In the genomic region with DNA sequence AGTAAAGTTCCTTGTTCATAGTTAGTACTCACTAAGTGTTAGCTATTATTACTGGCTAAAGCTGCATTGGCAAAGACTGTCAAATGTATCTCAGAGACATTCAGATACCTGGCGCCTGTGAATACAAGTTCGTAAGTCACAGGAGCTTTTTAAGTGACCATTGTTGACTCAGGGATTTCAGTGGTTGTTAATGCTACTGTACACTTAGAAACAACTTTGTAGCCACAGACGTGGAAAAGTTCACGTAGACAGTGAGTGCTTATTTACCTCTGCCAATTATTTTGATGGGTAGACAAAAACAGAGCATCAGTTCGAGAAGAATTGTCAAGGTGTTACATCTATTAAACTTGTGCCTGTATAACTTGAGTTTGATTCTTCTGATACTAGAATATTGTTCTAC, we compare ENCODE assay signal across 26 cellular contexts. TPM values are rescaled to one million over a fixed set of nuclear protein-coding genes. Genes with fewer than 3 reads are reported as not detected.
DNase-seq lines count a peak whose midpoint lies in the region; ATAC-seq, FAIRE-seq and TF ChIP-seq lines count a peak whose summit lies in the region.
"Had no signal": no experiment of that assay in that cellular context is flagged by ENCODE, and none has a peak within 500 bp of the region (broad histone marks: within the 10 kb centered on the region; RNA-seq: fewer than 3 reads in every experiment).

No MANE protein-coding gene starts in this region.

- no peaks in the 10 kb centered on the region for H3K9me3 ChIP-seq in HepG2 (ENCODE audit: low read length)
- H3K9me3 ChIP-seq in right lobe of liver, result no peaks in the 10 kb centered on the region
- H3K9me3 ChIP-seq in mucosa of descending colon, result no peaks in the 10 kb centered on the region
- H3K9me3 ChIP-seq in right atrium auricular region, result no peaks in the 10 kb centered on the region
- H3K9me3 ChIP-seq: A549; BLaER1 treated with 17β-estradiol and CSF1 and Interleukin-3, amounts not matched to agents 10 nM and 100 nM; Caco-2 had no signal

- no peak for TF ChIP-seq POLR2A in HepG2 (IDR thresholded peaks at IDR 0.05; ENCODE audit: insufficient read depth in 1 of 2, low read depth in 2 of 2, low read length in 2 of 2)
- no peak for TF ChIP-seq POLR2A in right lobe of liver (IDR thresholded peaks at IDR 0.05)

- 0% methylated on average over 3 of the region's 5 CpGs for WGBS in HepG2 (ENCODE audit: low lambda C conversion rate)
- WGBS in right lobe of liver (ENCODE audit: insufficient coverage, low coverage, low lambda C conversion rate, missing lambda C conversion rate), result 50% methylated on average over 5 of the region's 5 CpGs

- FAIRE-seq in HepG2 (lab: Jason Lieb, UNC) (no peak), islet of Langerhans (lab: Jason Lieb, UNC) (peak; percentile 55)
- FAIRE-seq: A549, GM12878, GM12892, GM18507 had no signal

- POLR2A ChIA-PET in HepG2 (lab: Yijun Ruan, JAX), result no interaction called here

- H3K4me2 ChIP-seq in HepG2 (ENCODE audit: low read depth, low read length), result peak overlapping the region; percentile 45; the same call in 1 of the 2 replicates
- H3K4me2 ChIP-seq: A549; BLaER1 treated with 17β-estradiol and CSF1 and Interleukin-3, amounts not matched to agents 10 nM and 100 nM had no signal

- no peaks in the 10 kb centered on the region for H3K36me3 ChIP-seq in HepG2 (replicated peaks in 1 of 2; ENCODE audit: control insufficient read depth in 1 of 2, insufficient read depth in 2 of 2, low read length in 2 of 2)
- H3K36me3 ChIP-seq in right lobe of liver, result no peaks in the 10 kb centered on the region
- H3K36me3 ChIP-seq in mucosa of descending colon (ENCODE audit: low read depth), result no peaks in the 10 kb centered on the region
- H3K36me3 ChIP-seq in right atrium auricular region, result no peaks in the 10 kb centered on the region
- H3K36me3 ChIP-seq: BLaER1 treated with 17β-estradiol and CSF1 and Interleukin-3, amounts not matched to agents 10 nM and 100 nM had no signal

- H3K27me3 ChIP-seq in HepG2 (ENCODE audit: control insufficient read depth in 1 of 2, insufficient read depth in 2 of 2, low read length in 2 of 2) (no peaks in the 10 kb centered on the region; a peak in 1 of 5 replicates), right lobe of liver (no peaks in the 10 kb centered on the region), right atrium auricular region (no peaks in the 10 kb centered on the region)
- H3K27me3 ChIP-seq: BLaER1 treated with 17β-estradiol and CSF1 and Interleukin-3, amounts not matched to agents 10 nM and 100 nM had no signal

- peaks cover 17% of the 10 kb centered on the region for H3K4me1 ChIP-seq in HepG2 (ENCODE audit: insufficient read depth, low read length)
- no peaks in the 10 kb centered on the region for H3K4me1 ChIP-seq in right lobe of liver
- no peaks in the 10 kb centered on the region for H3K4me1 ChIP-seq in mucosa of descending colon (ENCODE audit: low read depth)
- no peaks in the 10 kb centered on the region for H3K4me1 ChIP-seq in right atrium auricular region
- H3K4me1 ChIP-seq: A549; BLaER1 treated with 17β-estradiol and CSF1 and Interleukin-3, amounts not matched to agents 10 nM and 100 nM had no signal

- CTCF ChIA-PET in HepG2 (lab: Yijun Ruan, JAX; ENCODE audit: low intra/inter-chr PET ratio, low total read pairs), result no interaction called here

- no peak for TF ChIP-seq CTCF in HepG2 (CRISPR knock-in tag; IDR thresholded peaks at IDR 0.05)
- TF ChIP-seq CTCF in right lobe of liver (IDR thresholded peaks at IDR 0.05), result no peak
- TF ChIP-seq CTCF in mucosa of descending colon (IDR thresholded peaks at IDR 0.05), result no peak
- no peak for TF ChIP-seq CTCF in right atrium auricular region (IDR thresholded peaks at IDR 0.05)

- BruUV-seq in HepG2 (replicated peaks; lab: Mats Ljungman, UMichigan), result no TSS peak

- H4K20me1 ChIP-seq in HepG2 (ENCODE audit: insufficient read depth, low read length), result no peaks in the 10 kb centered on the region
- H4K20me1 ChIP-seq: BLaER1 treated with 17β-estradiol and CSF1 and Interleukin-3, amounts not matched to agents 10 nM and 100 nM had no signal

- H3K79me2 ChIP-seq in HepG2 (ENCODE audit: insufficient read depth, low read length), result no peaks in the 10 kb centered on the region

- in situ Hi-C loops in HepG2 (cut with HindIII; ENCODE audit: extremely low pct_ligation_motif_present, low pct_unique_long_range_greater_than_20kb), result no loop called here

- H3K4me3 ChIP-seq in HepG2 (replicated peaks in 1 of 3; ENCODE audit: insufficient read depth in 1 of 3, low read depth in 2 of 3, low read length in 3 of 3) (peak overlapping the region in 1 of 3 experiments; percentile 1; a peak in 1 of 6 replicates), right lobe of liver (no peak overlapping the region), mucosa of descending colon (no peak overlapping the region), right atrium auricular region (no peak overlapping the region)
- H3K4me3 ChIP-seq: A549; BLaER1 treated with 17β-estradiol and CSF1 and Interleukin-3, amounts not matched to agents 10 nM and 100 nM; GM12878 had no signal

- intact Hi-C loops in HepG2 (cut with micrococcal nuclease; ENCODE audit: unreplicated experiment), result no loop called here
- intact Hi-C loops in right lobe of liver (cut with DNase I), result no loop called here
- intact Hi-C loops in mucosa of descending colon (cut with DNase I, micrococcal nuclease), result no loop called here

- H3K27ac ChIP-seq in HepG2 (ENCODE audit: extremely low read length, insufficient read depth, low read length), result no peak overlapping the region
- H3K27ac ChIP-seq in right lobe of liver, result no peak overlapping the region
- H3K27ac ChIP-seq in right atrium auricular region, result no peak overlapping the region
- H3K27ac ChIP-seq: 22Rv1; A549; BLaER1 treated with 17β-estradiol and CSF1 and Interleukin-3, amounts not matched to agents 10 nM and 100 nM; C4-2B had no signal

- peak; percentile 12 for DNase-seq in HepG2 (ENCODE audit: low spot score)
- no peak for DNase-seq in right lobe of liver
- peak; percentile 69 for DNase-seq in DMS53 treated with DMSO at 0.1 percent for 48 hours (lab: John Stamatoyannopoulos, UW; ENCODE audit: unreplicated experiment)
- peak; percentile 26 for DNase-seq in HuH-7 (ENCODE audit: low spot score)
- DNase-seq in mucosa of descending colon, result no peak
- no peak for DNase-seq in right atrium auricular region (ENCODE audit: low spot score)
- DNase-seq: AML-193; Caco-2; Calu3; CD4-positive, alpha-beta T cell; CD8-positive, alpha-beta T cell; DMS 273 treated with DMSO at 0.1 percent for 48 hours; DMS153; DMS79; DND-41; EL; GDM1 had no signal

- H2AFZ ChIP-seq in HepG2 (ENCODE audit: low read length), result no peak overlapping the region

- no peak; a peak in 1 of 4 replicates for TF ChIP-seq EP300 in HepG2 (IDR thresholded peaks at IDR 0.05; ENCODE audit: low read depth in 2 of 2, low read length in 2 of 2)
- TF ChIP-seq EP300 in HepG2 (CRISPR knock-in tag; IDR thresholded peaks at IDR 0.05; ENCODE audit: borderline replicate concordance), result no peak

- ATAC-seq in HepG2, result peak; percentile 58
- ATAC-seq in right lobe of liver, result no peak
- ATAC-seq in mucosa of descending colon, result no peak
- ATAC-seq in GM21576 (IDR thresholded peaks at IDR 0.05; ENCODE audit: unreplicated experiment), result no peak
- ATAC-seq: A549; CD8-positive, alpha-beta T cell; GM12878 had no signal

- TF ChIP-seq RAD21 in HepG2 (CRISPR knock-in tag; IDR thresholded peaks at IDR 0.05), result no peak

- H3K9ac ChIP-seq in HepG2 (ENCODE audit: insufficient read depth, low read depth, low read length), result no peak overlapping the region
- H3K9ac ChIP-seq: BLaER1 treated with 17β-estradiol and CSF1 and Interleukin-3, amounts not matched to agents 10 nM and 100 nM had no signal

TF ChIP-seq in HepG2, 621 proteins besides CTCF, POLR2A, EP300 and RAD21 (continues in another document):
- no peak for TF ChIP-seq FOXP1 (IDR thresholded peaks at IDR 0.05)
- TF ChIP-seq FOXP1 (CRISPR knock-in tag; IDR thresholded peaks at IDR 0.05), result peak; percentile 38; the same call in 1 of the 2 replicates
- no peak for TF ChIP-seq NBN (conservative IDR thresholded peaks at IDR 0.05)
- no peak for TF ChIP-seq ARNT2 (CRISPR knock-in tag; IDR thresholded peaks at IDR 0.05; ENCODE audit: low read depth)
- TF ChIP-seq FOXA3 (CRISPR knock-in tag; IDR thresholded peaks at IDR 0.05), result peak; percentile 28; the same call in 1 of the 2 replicates

RNA-seq across cellular contexts. Expression of a gene that starts 59.1 kb away (rescaled TPM):
- total RNA-seq in HepG2 (2016; rRNA removed; fragmentation: Illumina TruSeq; extraction: Trizol) (37.5 and 57.1 TPM in 2 replicates), right lobe of liver (10 to 100 TPM in 1 of 6 experiments, 1 to 10 TPM in 5; 2.6 to 10.0 (median 5.4) TPM), mucosa of descending colon (10 to 100 TPM in 2 of 3 donors, 1 to 10 TPM in 1; 9.8 to 17.7 (median 10.0) TPM), right atrium auricular region (1 to 10 TPM; 5.3 to 6.2 TPM)
- 0.61 and 2.3 TPM in 2 replicates for total RNA-seq in HepG2 (2016; cell fraction: cytosol; rRNA removed; fragmentation: Illumina TruSeq; extraction: Trizol; ENCODE audit: low read depth)
- total RNA-seq in HepG2 (2016; cell fraction: insoluble cytoplasmic fraction; rRNA removed; fragmentation: Illumina TruSeq; extraction: Trizol), result 32.9 and 43.9 TPM in 2 replicates
- total RNA-seq in HepG2 (2016; cell fraction: membrane; rRNA removed; fragmentation: Illumina TruSeq; extraction: Trizol), result 3.3 and 5.4 TPM in 2 replicates
- 30.8 and 35.0 TPM in 2 replicates for total RNA-seq in HepG2 (2016; cell fraction: nucleus; rRNA removed; fragmentation: Illumina TruSeq; extraction: Trizol)
- polyA plus RNA-seq in HepG2 (2011; rRNA removed), result 1.6 and 2.1 TPM in 2 replicates
- 0.55 and 1.2 TPM in 2 replicates for polyA plus RNA-seq in HepG2 (2011; cell fraction: cytosol; rRNA removed)
- polyA plus RNA-seq in HepG2 (2011; cell fraction: nucleus; rRNA removed), result 0.79 and 1.7 TPM in 2 replicates
- 4.9 and 9.7 TPM in 2 replicates for polyA plus RNA-seq in HepG2 (2012)
- 1.6 and 1.9 TPM in 2 replicates for polyA plus RNA-seq in HepG2 (2016; cell fraction: cytosol; fragmentation: Illumina TruSeq; extraction: Trizol; ENCODE audit: low read depth)
- polyA plus RNA-seq in HepG2 (2016; cell fraction: insoluble cytoplasmic fraction; fragmentation: Illumina TruSeq; extraction: Trizol; ENCODE audit: low read depth), result 40.4 and 42.5 TPM in 2 replicates
- polyA plus RNA-seq in HepG2 (2016; cell fraction: membrane; fragmentation: Illumina TruSeq; extraction: Trizol; ENCODE audit: low read depth), result 2.0 and 2.8 TPM in 2 replicates
- 11.0 and 15.5 TPM in 2 replicates for polyA plus RNA-seq in HepG2 (2016; cell fraction: nucleus; fragmentation: Illumina TruSeq; extraction: Trizol; ENCODE audit: insufficient read depth, low read depth)
- polyA minus RNA-seq in HepG2 (2011; rRNA and poly(A)+ RNA removed; ENCODE audit: low replicate concordance), result 1.8 and 2.6 TPM in 2 replicates
- polyA minus RNA-seq in HepG2 (2011; cell fraction: cytosol; rRNA and poly(A)+ RNA removed), result 2.5 and 3.4 TPM in 2 replicates
- 10.8 and 16.3 TPM in 2 replicates for polyA minus RNA-seq in HepG2 (2011; cell fraction: nucleus; rRNA and poly(A)+ RNA removed)

Comparison
In these comparisons a context has a peak if more than half of its experiments do, and no peak if none do; other contexts are left out.
1. DNase-seq: peak in HepG2 (single experiment), DMS53 treated with DMSO at 0.1 percent for 48 hours (single experiment) and HuH-7 (single experiment); none in right lobe of liver (0 of 3), mucosa of descending colon (0 of 3) and right atrium auricular region (single experiment).